In the genomic region with DNA sequence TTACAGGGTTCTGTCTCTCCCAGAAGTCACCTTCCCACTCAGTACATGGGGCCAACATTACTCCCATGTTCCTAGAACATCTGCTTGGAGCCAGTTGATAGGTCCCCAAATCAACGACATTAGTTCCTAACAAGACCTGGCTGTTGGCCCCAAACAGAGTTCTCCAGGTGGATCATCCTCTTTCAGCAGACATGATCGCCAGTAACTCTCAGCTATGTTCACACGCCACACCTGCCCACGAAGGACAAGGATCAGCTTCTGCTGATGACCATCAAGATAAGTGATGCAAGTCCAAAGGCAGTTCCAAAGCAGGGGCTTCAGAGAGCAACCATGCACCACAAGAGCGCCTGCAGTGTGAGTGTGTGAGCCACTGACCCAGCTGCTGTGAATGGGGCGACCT, we compare ENCODE assay signal across 16 cellular contexts. TPM values are rescaled to one million over a fixed set of nuclear protein-coding genes. Genes with fewer than 3 reads are reported as not detected.
DNase-seq lines count a peak whose midpoint lies in the region; ATAC-seq and TF ChIP-seq lines count a peak whose summit lies in the region.
"Had no signal": no experiment of that assay in that cellular context is flagged by ENCODE, and none has a peak within 500 bp of the region (broad histone marks: within the 10 kb centered on the region; RNA-seq: fewer than 3 reads in every experiment).

No MANE protein-coding gene starts in this region.

- DNase-seq in Right ventricle myocardium inferior (ENCODE audit: missing footprints) (peak; percentile 23), left cardiac atrium (no peak), esophagus muscularis mucosa (ENCODE audit: extremely low spot score) (peak; percentile 42), type B pancreatic cell (ENCODE audit: extremely low spot score, unreplicated experiment) (peak; percentile 22), smooth muscle cell (lab: John Stamatoyannopoulos, UW; ENCODE audit: unreplicated experiment) (no peak), NCI-H2227 treated with DMSO at 0.1 percent for 48 hours (lab: John Stamatoyannopoulos, UW) (no peak)
- DNase-seq: C1 segment of cervical spinal cord; Calu3; CD4-positive, alpha-beta memory T cell; COR-L47; DMS79 treated with DMSO at 0.1 percent for 48 hours; GF-D8; H9 had no signal

- H3K27me3 ChIP-seq in esophagus muscularis mucosa = no peaks in the 10 kb centered on the region
- H3K27me3 ChIP-seq in smooth muscle cell (ENCODE audit: low read depth) = no peaks in the 10 kb centered on the region

- no peak overlapping the region for H3K4me3 Mint-ChIP-seq in type B pancreatic cell
- H3K4me3 Mint-ChIP-seq: CD4-positive, alpha-beta memory T cell; GM23338; H9 had no signal

- H3K27me3 Mint-ChIP-seq in type B pancreatic cell = no peaks in the 10 kb centered on the region
- H3K27me3 Mint-ChIP-seq: CD4-positive, alpha-beta memory T cell had no signal

- TF ChIP-seq CTCF in esophagus muscularis mucosa (IDR thresholded peaks at IDR 0.05) (no peak), type B pancreatic cell (conservative IDR thresholded peaks at IDR 0.05) (no peak), smooth muscle cell (IDR thresholded peaks at IDR 0.05; ENCODE audit: borderline replicate concordance, insufficient read depth, poor library complexity, severe bottlenecking) (no peak)

- H3K4me1 ChIP-seq in esophagus muscularis mucosa (no peaks in the 10 kb centered on the region), smooth muscle cell (ENCODE audit: low read depth) (no peaks in the 10 kb centered on the region)

- H4K20me1 ChIP-seq in smooth muscle cell (ENCODE audit: low read depth) = no peaks in the 10 kb centered on the region

- no peak overlapping the region for H3K9ac ChIP-seq in smooth muscle cell (ENCODE audit: low read depth)

- H3K36me3 Mint-ChIP-seq in type B pancreatic cell = peaks cover 28% of the 10 kb centered on the region

- H3K79me2 ChIP-seq in smooth muscle cell (ENCODE audit: low read depth) = no peaks in the 10 kb centered on the region

- TF ChIP-seq POLR2A in esophagus muscularis mucosa (IDR thresholded peaks at IDR 0.05; ENCODE audit: low read depth) = no peak

- H3K27ac Mint-ChIP-seq in type B pancreatic cell = no peak overlapping the region
- H3K27ac Mint-ChIP-seq: CD4-positive, alpha-beta memory T cell; GM23338; H9 had no signal

- H3K4me2 ChIP-seq in smooth muscle cell = no peak overlapping the region
- H3K4me2 ChIP-seq: GM23338 had no signal

- TF ChIP-seq EP300 in esophagus muscularis mucosa (IDR thresholded peaks at IDR 0.05) = no peak

- peaks cover 46 to 99% (median 86%) of the 10 kb centered on the region in 4 donors for H3K36me3 ChIP-seq in esophagus muscularis mucosa
- H3K36me3 ChIP-seq in smooth muscle cell (ENCODE audit: low read depth) = peaks cover 15% of the 10 kb centered on the region

- H3K4me1 Mint-ChIP-seq in type B pancreatic cell (ENCODE audit: unreplicated experiment) = no peaks in the 10 kb centered on the region
- H3K4me1 Mint-ChIP-seq: GM23338 had no signal

- intact Hi-C loops in Right ventricle myocardium inferior (cut with DNase I) = no loop called here
- intact Hi-C loops in left cardiac atrium (cut with DNase I) = no loop called here
- intact Hi-C loops in esophagus muscularis mucosa (cut with DNase I) = loop anchor here (10.0 kb wide), 1 partner anchor 205 kb away; no protein-coding TSS in a partner anchor

- H3K9me3 Mint-ChIP-seq in type B pancreatic cell = no peaks in the 10 kb centered on the region
- H3K9me3 Mint-ChIP-seq: GM23338, H9 had no signal

- H3F3A ChIP-seq in smooth muscle cell (ENCODE audit: low read depth) = no peaks in the 10 kb centered on the region

- H3K4me3 ChIP-seq in esophagus muscularis mucosa (no peak overlapping the region), smooth muscle cell (no peak overlapping the region)
- H3K4me3 ChIP-seq: GM23338 had no signal

- 96% methylated on average over 6 of the region's 6 CpGs for WGBS in esophagus muscularis mucosa
- WGBS in smooth muscle cell (ENCODE audit: low lambda C conversion rate) = 97% methylated on average over 6 of the region's 6 CpGs

- H3K27ac ChIP-seq in esophagus muscularis mucosa (replicated peaks in 1 of 4) (no peak overlapping the region), smooth muscle cell (ENCODE audit: low read depth) (no peak overlapping the region)

- no peak overlapping the region for H2AFZ ChIP-seq in smooth muscle cell (ENCODE audit: low read depth)
- H2AFZ ChIP-seq: GM23338 had no signal

- ATAC-seq in Right ventricle myocardium inferior (no peak), left cardiac atrium (no peak), HG02970 (IDR thresholded peaks at IDR 0.05; ENCODE audit: low FRiP score, unreplicated experiment) (no peak)
- ATAC-seq: GM23338, HCT116 had no signal

- no peaks in the 10 kb centered on the region for H3K9me3 ChIP-seq in esophagus muscularis mucosa
- no peaks in the 10 kb centered on the region for H3K9me3 ChIP-seq in smooth muscle cell (replicated peaks; ENCODE audit: low read depth)

RNA-seq across cellular contexts. Expression of gene ZNF777, which starts 11.0 kb away (rescaled TPM):
- total RNA-seq in Right ventricle myocardium inferior = 7.2 TPM
- total RNA-seq in left cardiac atrium = 1 to 10 TPM; 6.6 to 7.5 TPM
- total RNA-seq in esophagus muscularis mucosa = 10 to 100 TPM in 3 of 4 donors, 1 to 10 TPM in 1; 6.6 to 17.4 (median 13.7) TPM
- 17.4 and 17.6 TPM in 2 replicates for total RNA-seq in type B pancreatic cell (ENCODE audit: low replicate concordance)
- total RNA-seq in smooth muscle cell = 4.9 and 7.8 TPM in 2 replicates
- 13.0 and 14.9 TPM in 2 replicates for polyA plus RNA-seq in smooth muscle cell

RNA-seq across cellular contexts. Expression of gene ZNF746, which starts 47.7 kb away (rescaled TPM):
- total RNA-seq in Right ventricle myocardium inferior (8.4 TPM), left cardiac atrium (10 to 100 TPM in 1 of 2 donors, 1 to 10 TPM in 1; 8.7 to 10.1 TPM), esophagus muscularis mucosa (10 to 100 TPM; 20.9 to 28.7 (median 27.9) TPM), type B pancreatic cell (ENCODE audit: low replicate concordance) (20.2 and 20.4 TPM in 2 replicates), smooth muscle cell (13.7 and 14.2 TPM in 2 replicates)
- 16.7 and 17.2 TPM in 2 replicates for polyA plus RNA-seq in smooth muscle cell

Comparison
In these comparisons a context has a peak if more than half of its experiments do, and no peak if none do; other contexts are left out.
1. DNase-seq: peak in Right ventricle myocardium inferior (single experiment), esophagus muscularis mucosa (single experiment) and type B pancreatic cell (single experiment); none in left cardiac atrium (single experiment), smooth muscle cell (single experiment) and NCI-H2227 treated with DMSO at 0.1 percent for 48 hours (single experiment).